12 cellular contexts compared by ENCODE assay signal in the genomic region with DNA sequence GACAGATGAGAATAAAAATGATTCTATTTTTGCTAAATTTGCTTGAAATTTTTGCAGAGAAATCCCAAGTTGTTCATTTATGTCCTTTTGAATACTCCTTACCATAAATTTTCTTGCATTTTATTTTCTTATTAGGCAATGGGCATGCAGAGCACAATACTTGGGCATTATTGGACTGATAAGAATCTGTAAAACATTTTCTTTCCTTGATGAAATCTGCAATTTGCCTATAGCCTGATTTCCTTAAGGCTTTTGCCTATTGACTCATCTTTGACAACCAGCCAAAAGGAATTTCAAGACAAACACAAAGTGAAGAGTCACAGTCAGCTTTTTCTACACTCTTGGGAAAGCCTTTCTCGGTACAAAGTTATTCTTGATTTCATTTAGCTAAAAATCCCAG. TPM values are rescaled to one million over a fixed set of nuclear protein-coding genes. Genes with fewer than 3 reads are reported as not detected.
DNase-seq lines count a peak whose midpoint lies in the region; ATAC-seq and TF ChIP-seq lines count a peak whose summit lies in the region.
"Had no signal": no experiment of that assay in that cellular context is flagged by ENCODE, and none has a peak within 500 bp of the region (broad histone marks: within the 10 kb centered on the region; RNA-seq: fewer than 3 reads in every experiment).

No MANE protein-coding gene starts in this region.

- peaks cover 0 to 31% (median 12%) of the 10 kb centered on the region in 9 donors for H3K4me1 ChIP-seq in heart right ventricle
- no peaks in the 10 kb centered on the region for H3K4me1 ChIP-seq in ovary (ENCODE audit: insufficient read depth)

- TF ChIP-seq POLR2A in ovary (IDR thresholded peaks at IDR 0.05): no peak

- ATAC-seq in heart right ventricle (no peak), left ventricle myocardium superior (no peak), HG03520 (IDR thresholded peaks at IDR 0.05; ENCODE audit: unreplicated experiment) (no peak), GM18870 (IDR thresholded peaks at IDR 0.05; ENCODE audit: unreplicated experiment) (no peak)

- TF ChIP-seq CTCF in heart right ventricle (IDR thresholded peaks at IDR 0.05) (no peak), fibroblast of villous mesenchyme (IDR thresholded peaks at IDR 0.05; ENCODE audit: insufficient read depth, low read depth, low read length) (no peak), ovary (IDR thresholded peaks at IDR 0.05) (no peak)

- DNase-seq in heart right ventricle (no peak), left ventricle myocardium superior (no peak), amniotic epithelial cell (ENCODE audit: low read depth) (peak; percentile 85), fibroblast of villous mesenchyme (ENCODE audit: low read depth) (peak; percentile 82), NCI-H2227 (lab: John Stamatoyannopoulos, UW; ENCODE audit: unreplicated experiment) (no peak), ovary (no peak)
- DNase-seq: AML-193; KBM-7; OCI-M1; stimulated activated CD4-positive, alpha-beta T cell treated with anti-CD3 and anti-CD28 coated beads, Interleukin-12 subunit alpha, Interleukin-12 subunit beta, amount 100 ng/mL, for 4 hours had no signal

- H3K27ac ChIP-seq in heart right ventricle: peak overlapping the region in 8 of 10 donors; percentile 3 to 48 (median 22)
- no peak overlapping the region for H3K27ac ChIP-seq in ovary

- H3K9me3 ChIP-seq in heart right ventricle (peaks cover 0 to 31% (median 3%) of the 10 kb centered on the region in 11 donors), ovary (no peaks in the 10 kb centered on the region)

- H3K4me3 ChIP-seq in heart right ventricle (no peak overlapping the region), fibroblast of villous mesenchyme (ENCODE audit: low read depth, low read length) (no peak overlapping the region), ovary (no peak overlapping the region)

- intact Hi-C loops in heart right ventricle (cut with DNase I): loop anchor here in 1 of 10 donors (5.0 kb wide), 1 partner anchor 35 kb away; no protein-coding TSS in a partner anchor
- intact Hi-C loops in left ventricle myocardium superior (cut with micrococcal nuclease): no loop called here
- intact Hi-C loops in ovary (cut with DNase I): no loop called here

- H3K27me3 ChIP-seq in heart right ventricle (no peaks in the 10 kb centered on the region), ovary (no peaks in the 10 kb centered on the region)

- H3K36me3 ChIP-seq in heart right ventricle: no peaks in the 10 kb centered on the region
- no peaks in the 10 kb centered on the region for H3K36me3 ChIP-seq in ovary

- TF ChIP-seq EP300 in ovary (IDR thresholded peaks at IDR 0.05): no peak

- WGBS in heart right ventricle, 2 donors: 40 to 55% methylated on average over 1 of the region's 1 CpG
- WGBS in ovary, 3 donors: 73 to 84% (median 75%) methylated on average over 1 of the region's 1 CpG

RNA-seq across cellular contexts. Expression of a gene that starts 30.5 kb away (rescaled TPM):
- not detected for total RNA-seq in heart right ventricle
- not detected for polyA plus RNA-seq in heart right ventricle
- total RNA-seq in left ventricle myocardium superior: not detected
- not detected in 2 replicates for total RNA-seq in fibroblast of villous mesenchyme
- total RNA-seq in ovary: not detected
- not detected for polyA plus RNA-seq in ovary

Comparison
In these comparisons a context has a peak if more than half of its experiments do, and no peak if none do; other contexts are left out.
1. DNase-seq: peak in amniotic epithelial cell (single experiment) and fibroblast of villous mesenchyme (single experiment); none in heart right ventricle (0 of 2), left ventricle myocardium superior (single experiment), NCI-H2227 (single experiment) and ovary (0 of 5).
2. H3K27ac ChIP-seq: peak in heart right ventricle (8 of 10); none in ovary (0 of 2).